Comparison of ENCODE assay signal across 10 cellular contexts in the genomic region with DNA sequence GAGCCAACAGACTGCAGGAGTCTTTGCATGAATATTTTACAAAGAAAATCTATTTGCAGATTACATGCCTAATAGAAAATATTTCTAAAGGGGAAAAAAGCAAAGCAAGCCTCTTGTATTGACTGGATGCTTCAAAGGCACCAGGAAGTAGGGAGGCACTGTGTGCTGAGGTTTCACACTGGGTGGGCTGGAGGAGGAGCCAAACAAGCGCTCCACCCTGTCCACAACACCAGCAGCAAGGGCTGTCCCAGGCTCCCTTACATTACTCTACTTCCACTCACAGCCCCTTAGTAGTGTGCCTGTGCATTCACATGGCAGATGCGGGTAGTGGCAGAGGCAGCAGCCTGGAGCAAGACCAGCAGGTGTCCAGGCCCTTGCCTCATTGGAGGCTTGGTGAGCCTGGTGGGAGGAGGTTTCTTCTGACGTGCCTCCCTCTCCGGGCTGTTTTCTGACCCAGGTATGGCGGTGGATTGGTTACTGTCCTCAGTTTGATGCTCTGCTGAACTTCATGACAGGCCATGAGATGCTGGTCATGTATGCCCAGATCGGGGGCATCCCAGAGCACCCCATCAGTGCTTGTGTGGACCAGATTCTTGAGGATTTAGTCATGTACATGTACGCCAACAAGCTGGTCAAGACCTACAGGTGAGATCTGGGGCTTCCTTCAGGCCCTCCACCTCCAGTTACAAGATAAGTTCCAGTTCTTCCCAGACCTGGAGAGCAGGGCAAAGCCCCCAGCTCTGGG. TPM values are rescaled to one million over a fixed set of nuclear protein-coding genes. Genes with fewer than 3 reads are reported as not detected.
DNase-seq lines count a peak whose midpoint lies in the region; ATAC-seq lines count a peak whose summit lies in the region.
"Had no signal": no experiment of that assay in that cellular context is flagged by ENCODE, and none has a peak within 500 bp of the region (broad histone marks: within the 10 kb centered on the region; RNA-seq: fewer than 3 reads in every experiment).

No MANE protein-coding gene starts in this region.

- no peak overlapping the region for H3K4me3 Mint-ChIP-seq in activated CD8-positive, alpha-beta memory T cell treated with anti-CD3 and anti-CD28 coated beads, Interleukin-2, amount 10 ng/mL, durations not matched to agents 7 days and 5 days
- no peak overlapping the region for H3K4me3 Mint-ChIP-seq in central memory CD8-positive, alpha-beta T cell
- no peak overlapping the region for H3K4me3 Mint-ChIP-seq in stimulated activated effector memory CD8-positive, alpha-beta T cell treated with anti-CD3 and anti-CD28 coated beads, Interleukin-12 subunit alpha, Interleukin-12 subunit beta, amount 100 ng/mL, for 72 hours
- H3K4me3 Mint-ChIP-seq: T-cell had no signal

- no peak overlapping the region for H3K27ac Mint-ChIP-seq in activated CD8-positive, alpha-beta memory T cell treated with anti-CD3 and anti-CD28 coated beads, Interleukin-2, amount 10 ng/mL, durations not matched to agents 7 days and 5 days
- no peak overlapping the region for H3K27ac Mint-ChIP-seq in central memory CD8-positive, alpha-beta T cell (ENCODE audit: low read depth)
- H3K27ac Mint-ChIP-seq in stimulated activated effector memory CD8-positive, alpha-beta T cell treated with anti-CD3 and anti-CD28 coated beads, Interleukin-12 subunit alpha, Interleukin-12 subunit beta, amount 100 ng/mL, for 72 hours: no peak overlapping the region
- H3K27ac Mint-ChIP-seq: T-cell had no signal

- CTCF ChIA-PET in activated CD8-positive, alpha-beta memory T cell treated with anti-CD3 and anti-CD28 coated beads, Interleukin-2, amount 10 ng/mL, durations not matched to agents 7 days and 5 days (lab: Charles Lee): interaction anchor here (1.0 to 1.8 kb wide), 4 partner anchors 9 to 82 kb away, joined by 3 to 5 read pairs (median 4); a partner anchor contains a TSS

- H3K9me3 Mint-ChIP-seq in activated CD8-positive, alpha-beta memory T cell treated with anti-CD3 and anti-CD28 coated beads, Interleukin-2, amount 10 ng/mL, durations not matched to agents 7 days and 5 days (ENCODE audit: low read depth): no peaks in the 10 kb centered on the region
- H3K9me3 Mint-ChIP-seq in central memory CD8-positive, alpha-beta T cell: no peaks in the 10 kb centered on the region
- no peaks in the 10 kb centered on the region for H3K9me3 Mint-ChIP-seq in stimulated activated effector memory CD8-positive, alpha-beta T cell treated with anti-CD3 and anti-CD28 coated beads, Interleukin-12 subunit alpha, Interleukin-12 subunit beta, amount 100 ng/mL, for 72 hours
- H3K9me3 Mint-ChIP-seq: T-cell had no signal

- peaks cover 17% of the 10 kb centered on the region for H3K4me1 Mint-ChIP-seq in activated CD8-positive, alpha-beta memory T cell treated with anti-CD3 and anti-CD28 coated beads, Interleukin-2, amount 10 ng/mL, durations not matched to agents 7 days and 5 days
- H3K4me1 Mint-ChIP-seq in central memory CD8-positive, alpha-beta T cell: peaks cover 6% of the 10 kb centered on the region
- peaks cover 3% of the 10 kb centered on the region for H3K4me1 Mint-ChIP-seq in stimulated activated effector memory CD8-positive, alpha-beta T cell treated with anti-CD3 and anti-CD28 coated beads, Interleukin-12 subunit alpha, Interleukin-12 subunit beta, amount 100 ng/mL, for 72 hours

- DNase-seq in activated CD8-positive, alpha-beta memory T cell treated with anti-CD3 and anti-CD28 coated beads, Interleukin-2, amount 10 ng/mL, durations not matched to agents 7 days and 5 days: peak; percentile 61
- no peak for DNase-seq in activated CD8-positive, alpha-beta memory T cell treated with anti-CD3 and anti-CD28 coated beads for 24 hours
- DNase-seq in NCI-H69 (lab: John Stamatoyannopoulos, UW) (peak; percentile 33), A172 (ENCODE audit: low spot score) (no peak)
- DNase-seq in central memory CD8-positive, alpha-beta T cell (ENCODE audit: low spot score in 2 of 2): no peak
- no peak for DNase-seq in stimulated activated effector memory CD8-positive, alpha-beta T cell treated with anti-CD3 and anti-CD28 coated beads, Interleukin-12 subunit alpha, Interleukin-12 subunit beta, amount 100 ng/mL, for 72 hours (ENCODE audit: low spot score in 2 of 2)

- no peaks in the 10 kb centered on the region for H3K27me3 Mint-ChIP-seq in activated CD8-positive, alpha-beta memory T cell treated with anti-CD3 and anti-CD28 coated beads, Interleukin-2, amount 10 ng/mL, durations not matched to agents 7 days and 5 days
- H3K27me3 Mint-ChIP-seq in central memory CD8-positive, alpha-beta T cell: no peaks in the 10 kb centered on the region

- peak; percentile 83 for ATAC-seq in activated CD8-positive, alpha-beta memory T cell treated with anti-CD3 and anti-CD28 coated beads, Interleukin-2, amount 10 ng/mL, durations not matched to agents 7 days and 5 days
- peak; percentile 82 for ATAC-seq in central memory CD8-positive, alpha-beta T cell (replicated peaks; ENCODE audit: extremely low read depth, poor library complexity, severe bottlenecking)
- ATAC-seq in stimulated activated effector memory CD8-positive, alpha-beta T cell treated with anti-CD3 and anti-CD28 coated beads, Interleukin-12 subunit alpha, Interleukin-12 subunit beta, amount 100 ng/mL, for 72 hours: peak; percentile 49
- ATAC-seq in GM18868 (IDR thresholded peaks at IDR 0.05; ENCODE audit: unreplicated experiment): no peak
- ATAC-seq in GM18867 (IDR thresholded peaks at IDR 0.05; ENCODE audit: unreplicated experiment): no peak

- H3K36me3 Mint-ChIP-seq in activated CD8-positive, alpha-beta memory T cell treated with anti-CD3 and anti-CD28 coated beads, Interleukin-2, amount 10 ng/mL, durations not matched to agents 7 days and 5 days: no peaks in the 10 kb centered on the region
- H3K36me3 Mint-ChIP-seq in central memory CD8-positive, alpha-beta T cell (ENCODE audit: insufficient read depth): no peaks in the 10 kb centered on the region
- no peaks in the 10 kb centered on the region for H3K36me3 Mint-ChIP-seq in stimulated activated effector memory CD8-positive, alpha-beta T cell treated with anti-CD3 and anti-CD28 coated beads, Interleukin-12 subunit alpha, Interleukin-12 subunit beta, amount 100 ng/mL, for 72 hours
- H3K36me3 Mint-ChIP-seq: T-cell had no signal

RNA-seq across cellular contexts. Expression of a gene that starts 7.0 kb away (rescaled TPM):
- 100 to 1,000 TPM in 1 of 2 experiments, 10 to 100 TPM in 1; 84.2 to 103 TPM for total RNA-seq in activated CD8-positive, alpha-beta memory T cell treated with anti-CD3 and anti-CD28 coated beads, Interleukin-2, amount 10 ng/mL, durations not matched to agents 7 days and 5 days
- 52.0 and 54.5 TPM in 2 replicates for total RNA-seq in A172 (2014; rRNA removed; shearing (Covaris generic))

RNA-seq across cellular contexts. Expression of a gene that starts 37.6 kb away (rescaled TPM):
- 10 to 100 TPM; 24.9 to 27.5 TPM for total RNA-seq in activated CD8-positive, alpha-beta memory T cell treated with anti-CD3 and anti-CD28 coated beads, Interleukin-2, amount 10 ng/mL, durations not matched to agents 7 days and 5 days
- total RNA-seq in A172 (2014; rRNA removed; shearing (Covaris generic)): 33.2 and 48.6 TPM in 2 replicates

RNA-seq across cellular contexts. Expression of a gene that starts 48.8 kb away (rescaled TPM):
- total RNA-seq in activated CD8-positive, alpha-beta memory T cell treated with anti-CD3 and anti-CD28 coated beads, Interleukin-2, amount 10 ng/mL, durations not matched to agents 7 days and 5 days: not detected
- 0.12 TPM in 1 of 2 replicates, not detected in the other for total RNA-seq in A172 (2014; rRNA removed; shearing (Covaris generic))
- total RNA-seq: breast epithelium, T-cell had no signal

RNA-seq across cellular contexts. Expression of a gene that starts 52.6 kb away (rescaled TPM):
- 10 to 100 TPM; 18.7 to 23.3 TPM for total RNA-seq in activated CD8-positive, alpha-beta memory T cell treated with anti-CD3 and anti-CD28 coated beads, Interleukin-2, amount 10 ng/mL, durations not matched to agents 7 days and 5 days
- 8.6 and 18.0 TPM in 2 replicates for total RNA-seq in A172 (2014; rRNA removed; shearing (Covaris generic))

Comparison
In these comparisons a context has a peak if more than half of its experiments do, and no peak if none do; other contexts are left out.
1. DNase-seq: peak in activated CD8-positive, alpha-beta memory T cell treated with anti-CD3 and anti-CD28 coated beads, Interleukin-2, amount 10 ng/mL, durations not matched to agents 7 days and 5 days (single experiment) and NCI-H69 (single experiment); none in activated CD8-positive, alpha-beta memory T cell treated with anti-CD3 and anti-CD28 coated beads for 24 hours (single experiment), central memory CD8-positive, alpha-beta T cell (0 of 2), stimulated activated effector memory CD8-positive, alpha-beta T cell treated with anti-CD3 and anti-CD28 coated beads, Interleukin-12 subunit alpha, Interleukin-12 subunit beta, amount 100 ng/mL, for 72 hours (0 of 2) and A172 (single experiment).
2. ATAC-seq: peak in activated CD8-positive, alpha-beta memory T cell treated with anti-CD3 and anti-CD28 coated beads, Interleukin-2, amount 10 ng/mL, durations not matched to agents 7 days and 5 days (single experiment), central memory CD8-positive, alpha-beta T cell (single experiment) and stimulated activated effector memory CD8-positive, alpha-beta T cell treated with anti-CD3 and anti-CD28 coated beads, Interleukin-12 subunit alpha, Interleukin-12 subunit beta, amount 100 ng/mL, for 72 hours (single experiment); none in GM18868 (single experiment) and GM18867 (single experiment).